In genomic region chr4:7766661-7767345, GRCh38 we compare ENCODE assay signal across 12 cellular contexts.
"Had no signal": no experiment of that assay in that cellular context is flagged by ENCODE, and none has a peak within 500 bp of the region (broad histone marks: within the 10 kb centered on the region; RNA-seq: fewer than 3 reads in every experiment).

No MANE protein-coding gene starts in this region.

- H3K4me3 ChIP-seq: right lobe of liver had no signal

- DNase-seq: activated CD4-positive, alpha-beta T cell treated with anti-CD3 and anti-CD28 coated beads, Interleukin-2, amount 10 ng/mL, durations not matched to agents 7 days and 5 days; activated CD8-positive, alpha-beta memory T cell treated with anti-CD3 and anti-CD28 coated beads for 24 hours; activated effector memory CD4-positive, alpha-beta T cell treated with Interleukin-2 at 50 U/mL for 16 hours; activated T-cell treated with anti-CD3 and anti-CD28 coated beads for 4 hours; amygdala; hippocampal formation; stimulated activated naive CD4-positive, alpha-beta T cell had no signal

- H3K9me3 ChIP-seq: neutrophil, right lobe of liver had no signal

- H3K4me1 ChIP-seq: right lobe of liver had no signal

- H3K36me3 ChIP-seq: right lobe of liver had no signal

- H3K27me3 ChIP-seq: neutrophil, right lobe of liver had no signal

- H3K27ac ChIP-seq: neutrophil, right lobe of liver had no signal

- ATAC-seq: activated naive CD4-positive, alpha-beta T cell treated with anti-CD3 and anti-CD28 coated beads, Interleukin-2, amount 50 U/mL, for 72 hours; naive thymus-derived CD8-positive, alpha-beta T cell; right lobe of liver; WTC11 had no signal
